Comparison of ENCODE assay signal across 16 cellular contexts in the genomic region with DNA sequence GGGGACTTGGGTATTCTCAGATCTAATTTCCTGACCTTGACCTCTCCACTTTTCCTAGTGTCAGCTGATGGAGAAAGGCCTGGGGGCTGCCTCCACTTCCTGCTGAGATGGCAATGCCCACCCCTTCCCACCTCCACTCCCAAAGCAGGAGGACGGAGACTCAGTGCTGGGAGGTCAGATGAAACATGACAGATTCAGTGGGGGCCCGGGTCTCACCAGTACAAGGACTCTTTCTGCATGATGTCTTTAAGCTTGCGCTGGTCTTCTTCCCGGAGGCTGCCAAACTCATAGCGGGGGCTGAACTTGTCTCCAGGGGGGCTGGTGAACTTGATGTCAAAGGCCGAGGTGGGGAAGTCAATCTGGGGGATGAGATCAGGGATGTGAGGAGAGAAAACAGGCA. TPM values are rescaled to one million over a fixed set of nuclear protein-coding genes. Genes with fewer than 3 reads are reported as not detected.
DNase-seq lines count a peak whose midpoint lies in the region; ATAC-seq lines count a peak whose summit lies in the region.
"Had no signal": no experiment of that assay in that cellular context is flagged by ENCODE, and none has a peak within 500 bp of the region (broad histone marks: within the 10 kb centered on the region; RNA-seq: fewer than 3 reads in every experiment).

No MANE protein-coding gene starts in this region.

- H3K36me3 ChIP-seq in mucosa of stomach (ENCODE audit: control insufficient read depth, insufficient read depth, low read length), result peaks cover 39% of the 10 kb centered on the region
- H3K36me3 ChIP-seq: uterus had no signal

- no peaks in the 10 kb centered on the region for H3K9me3 ChIP-seq in mucosa of stomach (ENCODE audit: control insufficient read depth, low read length)
- H3K9me3 ChIP-seq: HAP-1, lower lobe of right lung, uterus had no signal

- ATAC-seq in stimulated activated memory B cell treated with anti-CD40 and anti-IgM and Interleukin-4, amounts not matched to agents 10 μg/mL and 1 μg/mL and 100 μg/mL, for 72 hours, result no peak
- no peak for ATAC-seq in HG03159 (IDR thresholded peaks at IDR 0.05; ENCODE audit: unreplicated experiment)
- ATAC-seq: activated CD4-positive, CD25-positive, alpha-beta regulatory T cell treated with anti-CD3 and anti-CD28 coated beads, Interleukin-2, amount 50 U/mL, for 24 hours had no signal

- no peaks in the 10 kb centered on the region for H3K27me3 Mint-ChIP-seq in activated CD4-positive, alpha-beta memory T cell treated with anti-CD3 and anti-CD28 coated beads for 36 hours
- H3K27me3 Mint-ChIP-seq in activated CD4-positive, alpha-beta memory T cell treated with anti-CD3 and anti-CD28 coated beads, Interleukin-2, amount 10 ng/mL, durations not matched to agents 7 days and 5 days, result no peaks in the 10 kb centered on the region
- H3K27me3 Mint-ChIP-seq in stimulated activated memory B cell treated with anti-CD40 and anti-IgM and Interleukin-4, amounts not matched to agents 10 μg/mL and 1 μg/mL and 100 μg/mL, for 72 hours, result no peaks in the 10 kb centered on the region

- H3K27ac ChIP-seq in angular gyrus (ENCODE audit: low read depth, low read length), result peak overlapping the region; percentile 23
- H3K27ac ChIP-seq: lower lobe of right lung had no signal

- POLR2A ChIA-PET in activated CD4-positive, alpha-beta memory T cell treated with anti-CD3 and anti-CD28 coated beads for 36 hours (lab: Charles Lee), result interaction anchor here (0.8 to 2.6 kb wide), 4 partner anchors 10 to 59 kb away, joined by 3 to 23 read pairs (median 8); a partner anchor contains a TSS
- POLR2A ChIA-PET in activated CD4-positive, alpha-beta memory T cell treated with anti-CD3 and anti-CD28 coated beads, Interleukin-2, amount 10 ng/mL, durations not matched to agents 7 days and 5 days (lab: Charles Lee), result interaction anchor here (0.9 to 6.0 kb wide), 9 partner anchors 11 to 119 kb away, joined by 3 to 57 read pairs (median 4); a partner anchor contains a TSS

- H3K4me3 ChIP-seq in mucosa of stomach (ENCODE audit: low read length), result no peak overlapping the region
- H3K4me3 ChIP-seq: HAP-1, lower lobe of right lung, skin epidermis, uterus had no signal

- peaks cover 63% of the 10 kb centered on the region for H3K4me1 ChIP-seq in mucosa of stomach (ENCODE audit: control insufficient read depth, insufficient read depth, low read length)
- H3K4me1 ChIP-seq: HAP-1, uterus had no signal

- peaks cover 79% of the 10 kb centered on the region for H3K4me1 Mint-ChIP-seq in activated CD4-positive, alpha-beta memory T cell treated with anti-CD3 and anti-CD28 coated beads for 36 hours (ENCODE audit: low read depth)
- peaks cover 66% of the 10 kb centered on the region for H3K4me1 Mint-ChIP-seq in activated CD4-positive, alpha-beta memory T cell treated with anti-CD3 and anti-CD28 coated beads, Interleukin-2, amount 10 ng/mL, durations not matched to agents 7 days and 5 days
- H3K4me1 Mint-ChIP-seq in stimulated activated memory B cell treated with anti-CD40 and anti-IgM and Interleukin-4, amounts not matched to agents 10 μg/mL and 1 μg/mL and 100 μg/mL, for 72 hours, result peaks cover 78% of the 10 kb centered on the region

- intact Hi-C loops in activated CD4-positive, alpha-beta memory T cell treated with anti-CD3 and anti-CD28 coated beads for 36 hours (cut with micrococcal nuclease), result no loop called here

- no peak for DNase-seq in activated CD4-positive, alpha-beta memory T cell treated with anti-CD3 and anti-CD28 coated beads for 36 hours
- no peak for DNase-seq in activated CD4-positive, alpha-beta memory T cell treated with anti-CD3 and anti-CD28 coated beads, Interleukin-2, amount 10 ng/mL, durations not matched to agents 7 days and 5 days
- DNase-seq in iPS-NIHi11 (ENCODE audit: low spot score) (no peak), foreskin melanocyte (no peak)
- DNase-seq: activated naive CD4-positive, alpha-beta T cell treated with anti-CD3 and anti-CD28 coated beads, Interleukin-2, amount 50 U/mL, for 16 hours; DND-41; lower lobe of right lung; occipital lobe; uterus had no signal

- H3K4me3 Mint-ChIP-seq in activated CD4-positive, alpha-beta memory T cell treated with anti-CD3 and anti-CD28 coated beads for 36 hours, result no peak overlapping the region
- H3K4me3 Mint-ChIP-seq in activated CD4-positive, alpha-beta memory T cell treated with anti-CD3 and anti-CD28 coated beads, Interleukin-2, amount 10 ng/mL, durations not matched to agents 7 days and 5 days, result no peak overlapping the region
- H3K4me3 Mint-ChIP-seq in stimulated activated memory B cell treated with anti-CD40 and anti-IgM and Interleukin-4, amounts not matched to agents 10 μg/mL and 1 μg/mL and 100 μg/mL, for 72 hours, result no peak overlapping the region

- CTCF ChIA-PET in activated CD4-positive, alpha-beta memory T cell treated with anti-CD3 and anti-CD28 coated beads for 36 hours (lab: Charles Lee), result interaction anchor here (1.1 to 33.4 kb wide), 13 partner anchors 9 to 360 kb away, joined by 3 to 1224 read pairs (median 14); a partner anchor contains a TSS
- CTCF ChIA-PET in activated CD4-positive, alpha-beta memory T cell treated with anti-CD3 and anti-CD28 coated beads, Interleukin-2, amount 10 ng/mL, durations not matched to agents 7 days and 5 days (lab: Charles Lee), result interaction anchor here (0.6 to 10.6 kb wide), 17 partner anchors 8 to 360 kb away, joined by 3 to 519 read pairs (median 5); a partner anchor contains a TSS

- peak overlapping the region; percentile 4 for H3K9ac ChIP-seq in mucosa of stomach (ENCODE audit: low read length)

- H3K27me3 ChIP-seq in mucosa of stomach (ENCODE audit: control insufficient read depth, insufficient read depth, low read length), result no peaks in the 10 kb centered on the region
- H3K27me3 ChIP-seq: uterus had no signal

- peak overlapping the region; percentile 35 for H3K27ac Mint-ChIP-seq in activated CD4-positive, alpha-beta memory T cell treated with anti-CD3 and anti-CD28 coated beads for 36 hours
- no peak overlapping the region for H3K27ac Mint-ChIP-seq in activated CD4-positive, alpha-beta memory T cell treated with anti-CD3 and anti-CD28 coated beads, Interleukin-2, amount 10 ng/mL, durations not matched to agents 7 days and 5 days
- peak overlapping the region; percentile 79 for H3K27ac Mint-ChIP-seq in stimulated activated memory B cell treated with anti-CD40 and anti-IgM and Interleukin-4, amounts not matched to agents 10 μg/mL and 1 μg/mL and 100 μg/mL, for 72 hours

- H3K36me3 Mint-ChIP-seq in activated CD4-positive, alpha-beta memory T cell treated with anti-CD3 and anti-CD28 coated beads for 36 hours, result peaks cover 55% of the 10 kb centered on the region
- H3K36me3 Mint-ChIP-seq in activated CD4-positive, alpha-beta memory T cell treated with anti-CD3 and anti-CD28 coated beads, Interleukin-2, amount 10 ng/mL, durations not matched to agents 7 days and 5 days (ENCODE audit: low read depth), result peaks cover 57% of the 10 kb centered on the region
- peaks cover 75% of the 10 kb centered on the region for H3K36me3 Mint-ChIP-seq in stimulated activated memory B cell treated with anti-CD40 and anti-IgM and Interleukin-4, amounts not matched to agents 10 μg/mL and 1 μg/mL and 100 μg/mL, for 72 hours

- H3K9me3 Mint-ChIP-seq in activated CD4-positive, alpha-beta memory T cell treated with anti-CD3 and anti-CD28 coated beads for 36 hours, result no peaks in the 10 kb centered on the region
- H3K9me3 Mint-ChIP-seq in activated CD4-positive, alpha-beta memory T cell treated with anti-CD3 and anti-CD28 coated beads, Interleukin-2, amount 10 ng/mL, durations not matched to agents 7 days and 5 days, result no peaks in the 10 kb centered on the region
- H3K9me3 Mint-ChIP-seq in stimulated activated memory B cell treated with anti-CD40 and anti-IgM and Interleukin-4, amounts not matched to agents 10 μg/mL and 1 μg/mL and 100 μg/mL, for 72 hours, result no peaks in the 10 kb centered on the region

RNA-seq across cellular contexts. Expression of a gene that starts 35.6 kb away (rescaled TPM):
- 10 to 100 TPM; 54.9 to 57.1 TPM for total RNA-seq in activated CD4-positive, alpha-beta memory T cell treated with anti-CD3 and anti-CD28 coated beads for 36 hours
- total RNA-seq in activated CD4-positive, alpha-beta memory T cell treated with anti-CD3 and anti-CD28 coated beads, Interleukin-2, amount 10 ng/mL, durations not matched to agents 7 days and 5 days, result 10 to 100 TPM; 76.0 to 76.1 TPM

RNA-seq across cellular contexts. Expression of a gene that starts 47.4 kb away (rescaled TPM):
- 10 to 100 TPM; 43.4 to 46.4 TPM for total RNA-seq in activated CD4-positive, alpha-beta memory T cell treated with anti-CD3 and anti-CD28 coated beads for 36 hours
- 10 to 100 TPM; 31.0 to 32.0 TPM for total RNA-seq in activated CD4-positive, alpha-beta memory T cell treated with anti-CD3 and anti-CD28 coated beads, Interleukin-2, amount 10 ng/mL, durations not matched to agents 7 days and 5 days
